In the genomic region with DNA sequence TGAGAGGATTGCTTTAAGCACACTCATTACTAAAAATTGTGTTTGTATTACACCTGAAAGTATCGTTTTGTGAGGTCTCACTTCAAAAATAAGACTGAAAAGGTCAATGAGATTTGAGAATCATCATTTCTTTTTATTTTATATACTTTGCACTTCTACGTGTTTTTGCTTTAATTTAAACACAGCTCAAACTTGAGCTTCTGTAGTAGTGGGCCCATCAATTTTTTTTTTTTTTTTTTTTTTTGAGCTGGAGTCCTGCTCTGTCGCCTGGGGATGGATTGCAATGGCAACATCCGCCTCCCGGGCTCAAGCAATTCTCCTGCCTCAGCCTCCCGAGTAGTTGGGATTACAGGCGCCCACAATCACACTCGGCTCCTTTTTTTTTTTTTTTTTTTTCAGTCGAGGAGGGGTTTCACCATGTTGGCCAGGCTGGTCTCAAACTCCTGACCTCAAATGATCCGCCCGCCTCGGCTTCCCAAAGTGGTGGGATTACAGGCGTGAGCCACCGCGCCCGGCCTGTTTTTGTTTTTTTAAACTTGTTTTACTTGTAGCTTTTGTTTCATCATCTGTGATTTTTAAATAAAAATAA, we compare ENCODE assay signal across 11 cellular contexts. TPM values are rescaled to one million over a fixed set of nuclear protein-coding genes. Genes with fewer than 3 reads are reported as not detected.
A peak's percentile ranks its signal among the peaks of the same experiment; 100 is the strongest.
DNase-seq lines count a peak whose midpoint lies in the region; ATAC-seq and TF ChIP-seq lines count a peak whose summit lies in the region.
"Had no signal": no experiment of that assay in that cellular context is flagged by ENCODE, and none has a peak within 500 bp of the region (broad histone marks: within the 10 kb centered on the region; RNA-seq: fewer than 3 reads in every experiment).

No MANE protein-coding gene starts in this region.

- POLR2A ChIA-PET in CD8-positive, alpha-beta memory T cell (lab: Charles Lee): no interaction called here

- intact Hi-C loops in activated T-helper 2 cell treated with anti-CD3 and anti-CD28 coated beads, Interferon-gamma antibody, Interleukin-2, Interleukin-4, amounts not matched to agents 10 μg/mL and 5 μg/mL and 100 μg/mL, durations not matched to agents 14 hours and 24 hours and 36 hours (cut with micrococcal nuclease): no loop called here

- no peak overlapping the region for H3K27ac ChIP-seq in CD8-positive, alpha-beta memory T cell (ENCODE audit: low read depth, low read length)
- no peak overlapping the region for H3K27ac ChIP-seq in HUES48 (ENCODE audit: low read depth, low read length)

- H3K9me3 ChIP-seq in CD8-positive, alpha-beta memory T cell (ENCODE audit: low read length): no peaks in the 10 kb centered on the region
- H3K9me3 ChIP-seq in HUES48 (ENCODE audit: control insufficient read depth, insufficient read depth, low read length): no peaks in the 10 kb centered on the region

- H3K4me3 Mint-ChIP-seq in CD8-positive, alpha-beta memory T cell: peak overlapping the region; percentile 35 to 100 (median 99)
- H3K4me3 Mint-ChIP-seq in activated T-helper 2 cell treated with anti-CD3 and anti-CD28 coated beads, Interferon-gamma antibody, Interleukin-2, Interleukin-4, amounts not matched to agents 10 μg/mL and 5 μg/mL and 100 μg/mL, durations not matched to agents 14 hours and 24 hours and 36 hours (ENCODE audit: low read depth): peak overlapping the region; percentile 98
- H3K4me3 Mint-ChIP-seq in mesothelial cell of epicardium: peak overlapping the region; percentile 99

- H3K27me3 ChIP-seq in CD8-positive, alpha-beta memory T cell (ENCODE audit: insufficient read depth, low read length, poor library complexity, severe bottlenecking): no peaks in the 10 kb centered on the region
- no peaks in the 10 kb centered on the region for H3K27me3 ChIP-seq in HUES48 (ENCODE audit: control insufficient read depth, insufficient read depth, low read length)
- H3K27me3 ChIP-seq: upper lobe of left lung had no signal

- no peaks in the 10 kb centered on the region for H3K36me3 ChIP-seq in CD8-positive, alpha-beta memory T cell (ENCODE audit: insufficient read depth, low read length)
- no peaks in the 10 kb centered on the region for H3K36me3 ChIP-seq in HUES48 (ENCODE audit: control insufficient read depth, insufficient read depth, low read length)
- H3K36me3 ChIP-seq: upper lobe of left lung had no signal

- peak overlapping the region in 2 of 8 donors; percentile 14 to 91 for H3K27ac Mint-ChIP-seq in CD8-positive, alpha-beta memory T cell
- no peak overlapping the region for H3K27ac Mint-ChIP-seq in activated T-helper 2 cell treated with anti-CD3 and anti-CD28 coated beads, Interferon-gamma antibody, Interleukin-2, Interleukin-4, amounts not matched to agents 10 μg/mL and 5 μg/mL and 100 μg/mL, durations not matched to agents 14 hours and 24 hours and 36 hours
- H3K27ac Mint-ChIP-seq in mesothelial cell of epicardium: peak overlapping the region; percentile 100

- H3K9me3 Mint-ChIP-seq in CD8-positive, alpha-beta memory T cell: no peaks in the 10 kb centered on the region
- H3K9me3 Mint-ChIP-seq in activated T-helper 2 cell treated with anti-CD3 and anti-CD28 coated beads, Interferon-gamma antibody, Interleukin-2, Interleukin-4, amounts not matched to agents 10 μg/mL and 5 μg/mL and 100 μg/mL, durations not matched to agents 14 hours and 24 hours and 36 hours: no peaks in the 10 kb centered on the region
- H3K9me3 Mint-ChIP-seq in mesothelial cell of epicardium: peaks cover 3% of the 10 kb centered on the region
- H3K9me3 Mint-ChIP-seq: memory B cell had no signal

- H3K27me3 Mint-ChIP-seq in CD8-positive, alpha-beta memory T cell: no peaks in the 10 kb centered on the region
- no peaks in the 10 kb centered on the region for H3K27me3 Mint-ChIP-seq in activated T-helper 2 cell treated with anti-CD3 and anti-CD28 coated beads, Interferon-gamma antibody, Interleukin-2, Interleukin-4, amounts not matched to agents 10 μg/mL and 5 μg/mL and 100 μg/mL, durations not matched to agents 14 hours and 24 hours and 36 hours (ENCODE audit: low read depth)
- no peaks in the 10 kb centered on the region for H3K27me3 Mint-ChIP-seq in mesothelial cell of epicardium (ENCODE audit: low read depth)
- H3K27me3 Mint-ChIP-seq: memory B cell had no signal

- ATAC-seq in HG03432 (IDR thresholded peaks at IDR 0.05; ENCODE audit: unreplicated experiment): no peak
- ATAC-seq in HG03520 (IDR thresholded peaks at IDR 0.05; ENCODE audit: unreplicated experiment): no peak
- no peak for ATAC-seq in GM18502 (IDR thresholded peaks at IDR 0.05; ENCODE audit: poor library complexity, unreplicated experiment)

- H3K36me3 Mint-ChIP-seq in CD8-positive, alpha-beta memory T cell: peaks cover 0 to 12% (median 2%) of the 10 kb centered on the region in 3 donors
- peaks cover 7% of the 10 kb centered on the region for H3K36me3 Mint-ChIP-seq in activated T-helper 2 cell treated with anti-CD3 and anti-CD28 coated beads, Interferon-gamma antibody, Interleukin-2, Interleukin-4, amounts not matched to agents 10 μg/mL and 5 μg/mL and 100 μg/mL, durations not matched to agents 14 hours and 24 hours and 36 hours (ENCODE audit: low read depth)
- peaks cover 9% of the 10 kb centered on the region for H3K36me3 Mint-ChIP-seq in mesothelial cell of epicardium

- no peak for TF ChIP-seq CTCF in mesothelial cell of epicardium (IDR thresholded peaks at IDR 0.05; ENCODE audit: unreplicated experiment)

- peaks cover 32% of the 10 kb centered on the region for H3K4me1 ChIP-seq in CD8-positive, alpha-beta memory T cell (ENCODE audit: insufficient read depth, low read length)
- peaks cover 10% of the 10 kb centered on the region; the same call in 1 of the 2 replicates for H3K4me1 ChIP-seq in HUES48 (ENCODE audit: control insufficient read depth, insufficient read depth, low read length)

- H3K9ac ChIP-seq in HUES48 (ENCODE audit: low read depth, low read length): no peak overlapping the region

- DNase-seq in CD8-positive, alpha-beta memory T cell: no peak
- no peak for DNase-seq in activated T-helper 2 cell treated with anti-CD3 and anti-CD28 coated beads, Interferon-gamma antibody, Interleukin-2, Interleukin-4, amounts not matched to agents 10 μg/mL and 5 μg/mL and 100 μg/mL, durations not matched to agents 14 hours and 24 hours and 36 hours (ENCODE audit: low spot score)
- DNase-seq in mesothelial cell of epicardium (ENCODE audit: low spot score in 2 of 2, unreplicated experiment in 2 of 2) (no peak), NCI-H1048 (lab: John Stamatoyannopoulos, UW) (no peak)
- DNase-seq: stimulated activated CD4-positive, alpha-beta T cell treated with anti-CD3 and anti-CD28 coated beads, Interleukin-2, amount 100 ng/mL, for 24 hours had no signal

- peaks cover 9 to 39% (median 33%) of the 10 kb centered on the region in 3 donors for H3K4me1 Mint-ChIP-seq in CD8-positive, alpha-beta memory T cell
- peaks cover 26% of the 10 kb centered on the region for H3K4me1 Mint-ChIP-seq in activated T-helper 2 cell treated with anti-CD3 and anti-CD28 coated beads, Interferon-gamma antibody, Interleukin-2, Interleukin-4, amounts not matched to agents 10 μg/mL and 5 μg/mL and 100 μg/mL, durations not matched to agents 14 hours and 24 hours and 36 hours (ENCODE audit: low read depth)
- H3K4me1 Mint-ChIP-seq in mesothelial cell of epicardium: peaks cover 31% of the 10 kb centered on the region

- no peak overlapping the region for H3K4me3 ChIP-seq in CD8-positive, alpha-beta memory T cell (ENCODE audit: low read length)
- H3K4me3 ChIP-seq in HUES48 (ENCODE audit: low read depth, low read length): peak overlapping the region; percentile 97

- CTCF ChIA-PET in CD8-positive, alpha-beta memory T cell (lab: Charles Lee): interaction anchor here (1.6 kb wide), 1 partner anchor 236 kb away, joined by 3 read pairs; a partner anchor contains a TSS

RNA-seq across cellular contexts. Expression of a gene that starts 1.5 kb away (rescaled TPM):
- 10 to 100 TPM; 20.5 to 22.4 TPM for total RNA-seq in CD8-positive, alpha-beta memory T cell
- 3.2 TPM for polyA plus RNA-seq in CD8-positive, alpha-beta memory T cell
- 15.7 and 16.7 TPM in 2 replicates for total RNA-seq in activated T-helper 2 cell treated with anti-CD3 and anti-CD28 coated beads, Interferon-gamma antibody, Interleukin-2, Interleukin-4, amounts not matched to agents 10 μg/mL and 5 μg/mL and 100 μg/mL, durations not matched to agents 14 hours and 24 hours and 36 hours
- 20.1 to 20.5 TPM (median 20.3 TPM) in 3 replicates for total RNA-seq in mesothelial cell of epicardium

RNA-seq across cellular contexts. Expression of a gene that starts 1.6 kb away (rescaled TPM):
- 10 to 100 TPM; 20.2 to 21.8 TPM for total RNA-seq in CD8-positive, alpha-beta memory T cell
- polyA plus RNA-seq in CD8-positive, alpha-beta memory T cell: 27.3 TPM
- 18.5 and 22.0 TPM in 2 replicates for total RNA-seq in activated T-helper 2 cell treated with anti-CD3 and anti-CD28 coated beads, Interferon-gamma antibody, Interleukin-2, Interleukin-4, amounts not matched to agents 10 μg/mL and 5 μg/mL and 100 μg/mL, durations not matched to agents 14 hours and 24 hours and 36 hours
- 19.1 to 23.6 TPM (median 22.1 TPM) in 3 replicates for total RNA-seq in mesothelial cell of epicardium
